ENCODE assay signal across 12 cellular contexts in the genomic region with DNA sequence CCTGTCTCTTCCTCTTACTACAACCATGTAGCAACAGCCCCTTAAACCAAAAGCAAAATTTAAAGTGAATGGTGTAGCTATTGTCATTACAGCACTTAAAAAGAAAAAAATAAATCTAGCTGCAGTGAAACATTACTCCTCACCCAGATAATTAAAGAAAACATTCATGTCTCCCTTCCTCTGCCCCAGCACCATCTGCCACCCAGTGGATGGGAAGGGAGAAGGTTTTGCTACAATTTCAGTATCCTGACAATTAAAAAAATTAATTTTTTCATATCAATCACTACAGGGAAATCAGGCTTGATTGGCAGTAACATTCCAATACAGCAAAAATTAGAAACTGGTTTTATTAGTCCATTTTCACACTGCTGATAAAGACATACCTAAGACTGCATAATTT.
DNase-seq lines count a peak whose midpoint lies in the region; ATAC-seq and TF ChIP-seq lines count a peak whose summit lies in the region.
"Had no signal": no experiment of that assay in that cellular context is flagged by ENCODE, and none has a peak within 500 bp of the region (broad histone marks: within the 10 kb centered on the region; RNA-seq: fewer than 3 reads in every experiment).

No MANE protein-coding gene starts in this region.

- DNase-seq in D341Med (ENCODE audit: low spot score): peak; percentile 39
- DNase-seq in astrocyte of the cerebellum (ENCODE audit: low read depth): no peak
- no peak for DNase-seq in kidney epithelial cell (ENCODE audit: low read depth)
- no peak for DNase-seq in activated CD8-positive, alpha-beta memory T cell treated with anti-CD3 and anti-CD28 coated beads, Interleukin-2, amount 50 U/mL, for 4 hours
- DNase-seq in GM10248 (ENCODE audit: extremely low spot score): no peak
- DNase-seq: CD4-positive, CD25-positive, alpha-beta regulatory T cell; NCI-H1048; stimulated activated CD4-positive, alpha-beta T cell treated with anti-CD3 and anti-CD28 coated beads, Interleukin-4, amount 100 ng/mL, for 24 hours had no signal

- H3K36me3 ChIP-seq in kidney epithelial cell (ENCODE audit: control insufficient read depth, insufficient read depth, low read length): no peaks in the 10 kb centered on the region
- H3K36me3 ChIP-seq: thoracic aorta had no signal

- no peak overlapping the region for H3K4me3 ChIP-seq in astrocyte of the cerebellum (ENCODE audit: low read depth, low read length)
- H3K4me3 ChIP-seq in kidney epithelial cell (ENCODE audit: low read depth, low read length): no peak overlapping the region
- H3K4me3 ChIP-seq: thoracic aorta had no signal

- POLR2A ChIA-PET in GM10248 (lab: Yijun Ruan, JAX): no interaction called here

- in situ Hi-C loops in astrocyte of the cerebellum (cut with HindIII; ENCODE audit: low sequenced_read_pairs): no loop called here

- CTCF ChIA-PET in GM10248 (lab: Yijun Ruan, JAX): no interaction called here

- TF ChIP-seq CTCF in LNCAP (IDR thresholded peaks at IDR 0.05): 0 out of 2 replicates have a peak, but pooled peaks have one; percentile 18
- peak; percentile 14 for TF ChIP-seq CTCF in astrocyte of the cerebellum (IDR thresholded peaks at IDR 0.05; ENCODE audit: low read depth, low read length, missing control alignments)
- TF ChIP-seq CTCF in kidney epithelial cell (IDR thresholded peaks at IDR 0.05; ENCODE audit: insufficient read depth, low read length, poor library complexity, severe bottlenecking): peak; percentile 28
- TF ChIP-seq CTCF in GM10248 (IDR thresholded peaks at IDR 0.05; ENCODE audit: control extremely low read depth, extremely low read depth, low read depth, missing control alignments): no peak

- H3K27me3 ChIP-seq in kidney epithelial cell (ENCODE audit: control insufficient read depth, insufficient read depth, low read length): no peaks in the 10 kb centered on the region

- ATAC-seq in GM18861 (IDR thresholded peaks at IDR 0.05; ENCODE audit: unreplicated experiment): no peak
- ATAC-seq: Panc1 had no signal
